Comparison of ENCODE assay signal across 2 cellular contexts in genomic region chr6:42159431-42160024, GRCh38.
A peak's percentile ranks its signal among the peaks of the same experiment; 100 is the strongest.
TF ChIP-seq lines count a peak whose summit lies in the region.

No MANE protein-coding gene starts in this region.

TF ChIP-seq in Ishikawa, 13 proteins besides CTCF, POLR2A, EP300 and RAD21:
- TF ChIP-seq CREB1 (IDR thresholded peaks at IDR 0.05; ENCODE audit: low read depth) (no peak), USF1 (IDR thresholded peaks at IDR 0.05) (peak; percentile 58)

TF ChIP-seq in K562, 482 proteins besides CTCF, POLR2A, EP300 and RAD21:
- TF ChIP-seq ARID1B (IDR thresholded peaks at IDR 0.05): no peak
- no peak for TF ChIP-seq SMARCA4 (IDR thresholded peaks at IDR 0.05)
- no peak for TF ChIP-seq C11orf30 (IDR thresholded peaks at IDR 0.05; ENCODE audit: low read depth)
- TF ChIP-seq NCOA6 (IDR thresholded peaks at IDR 0.05): no peak
- TF ChIP-seq YY1 (IDR thresholded peaks at IDR 0.05; ENCODE audit: borderline replicate concordance in 1 of 3, control insufficient read depth in 1 of 3, extremely low read depth in 1 of 3, insufficient read depth in 3 of 3, insufficient read length in 1 of 3, insufficient replicate concordance in 2 of 3, low read depth in 1 of 3, low read length in 2 of 3): no peak
- no peak for TF ChIP-seq ARNT (IDR thresholded peaks at IDR 0.05)
- peak; percentile 24; the same call in 1 of the 2 replicates for TF ChIP-seq USF2 (CRISPR knock-in tag; IDR thresholded peaks at IDR 0.05)
- no peak for TF ChIP-seq ARID4B (CRISPR knock-in tag; IDR thresholded peaks at IDR 0.05)
- no peak for TF ChIP-seq ZNF3 (CRISPR knock-in tag; IDR thresholded peaks at IDR 0.05)
- TF ChIP-seq IRF1 (CRISPR knock-in tag; IDR thresholded peaks at IDR 0.05; ENCODE audit: borderline replicate concordance): no peak
- TF ChIP-seq ZBTB11 (CRISPR knock-in tag; IDR thresholded peaks at IDR 0.05): no peak
- peak; percentile 82 for TF ChIP-seq TFE3 (CRISPR knock-in tag; IDR thresholded peaks at IDR 0.05)
- TF ChIP-seq TFAP4 (CRISPR knock-in tag; IDR thresholded peaks at IDR 0.05; ENCODE audit: borderline replicate concordance): no peak
